In genomic region chr16:661184-661821, GRCh38 we compare ENCODE assay signal across 10 cellular contexts. TPM values are rescaled to one million over a fixed set of nuclear protein-coding genes. Genes with fewer than 3 reads are reported as not detected.
A peak's percentile ranks its signal among the peaks of the same experiment; 100 is the strongest.
DNase-seq lines count a peak whose midpoint lies in the region; ATAC-seq and TF ChIP-seq lines count a peak whose summit lies in the region.
"Had no signal": no experiment of that assay in that cellular context is flagged by ENCODE, and none has a peak within 500 bp of the region (broad histone marks: within the 10 kb centered on the region; RNA-seq: fewer than 3 reads in every experiment).

No MANE protein-coding gene starts in this region.

- no peak for TF ChIP-seq POLR2A in stomach (IDR thresholded peaks at IDR 0.05)

- H3K9me2 ChIP-seq in PC-9 (ENCODE audit: insufficient read depth) = no peaks in the 10 kb centered on the region

- H3K27me3 ChIP-seq in PC-9 (ENCODE audit: insufficient read depth, low read depth) = no peaks in the 10 kb centered on the region
- H3K27me3 ChIP-seq in left ventricle myocardium inferior (ENCODE audit: low read depth) = no peaks in the 10 kb centered on the region
- H3K27me3 ChIP-seq in stomach = no peaks in the 10 kb centered on the region
- H3K27me3 ChIP-seq: thyroid gland had no signal

- CTCF ChIA-PET in activated naive CD4-positive, alpha-beta T cell treated with anti-CD3 and anti-CD28 coated beads, Interleukin-2, amount 10 ng/mL, durations not matched to agents 7 days and 5 days (lab: Charles Lee) = no interaction called here
- CTCF ChIA-PET in PC-9 (lab: Charles Lee) = interaction anchor here (0.6 to 0.9 kb wide), 2 partner anchors 15 to 51 kb away, joined by 3 to 4 read pairs; partner anchors contain the start of gene RHBDL1
- CTCF ChIA-PET in activated CD8-positive, alpha-beta T cell treated with anti-CD3 and anti-CD28 coated beads, Interleukin-2, amount 10 ng/mL, durations not matched to agents 7 days and 5 days (lab: Charles Lee) = interaction anchor here (1.1 kb wide), 1 partner anchor 10 kb away, joined by 4 read pairs; no protein-coding TSS in a partner anchor

- H3K36me3 ChIP-seq in PC-9 (ENCODE audit: low read depth) = no peaks in the 10 kb centered on the region
- H3K36me3 ChIP-seq in left ventricle myocardium inferior = no peaks in the 10 kb centered on the region
- peaks cover 0 to 33% (median 27%) of the 10 kb centered on the region in 4 donors for H3K36me3 ChIP-seq in stomach
- H3K36me3 ChIP-seq: thyroid gland had no signal

- H3K4me3 ChIP-seq in PC-9 (no peak overlapping the region), left ventricle myocardium inferior (peak overlapping the region; percentile 52), stomach (peak overlapping the region in 3 of 4 donors; percentile 1 to 22 (median 18))
- H3K4me3 ChIP-seq: thyroid gland had no signal

- peaks cover 7% of the 10 kb centered on the region for H3F3A ChIP-seq in PC-9 (ENCODE audit: insufficient read depth, low read depth)

- H3K4me2 ChIP-seq in PC-9 = peak overlapping the region; percentile 33; the same call in 1 of the 2 replicates

- 48 to 72% (median 53%) methylated on average over 14 to 35 of the region's 35 CpGs for WGBS in stomach, 5 donors

- H3K36me3 Mint-ChIP-seq in activated naive CD4-positive, alpha-beta T cell treated with anti-CD3 and anti-CD28 coated beads, Interleukin-2, amount 10 ng/mL, durations not matched to agents 7 days and 5 days = no peaks in the 10 kb centered on the region
- H3K36me3 Mint-ChIP-seq in activated CD8-positive, alpha-beta T cell treated with anti-CD3 and anti-CD28 coated beads, Interleukin-2, amount 10 ng/mL, durations not matched to agents 7 days and 5 days (ENCODE audit: low read depth) = peaks cover 8% of the 10 kb centered on the region

- peaks cover 7% of the 10 kb centered on the region; the same call in 1 of the 2 replicates for H3K4me1 ChIP-seq in PC-9 (replicated peaks; ENCODE audit: insufficient read depth)
- H3K4me1 ChIP-seq in left ventricle myocardium inferior = peaks cover 16% of the 10 kb centered on the region
- peaks cover 14 to 26% (median 19%) of the 10 kb centered on the region in 4 donors for H3K4me1 ChIP-seq in stomach

- H3K27me3 Mint-ChIP-seq in activated naive CD4-positive, alpha-beta T cell treated with anti-CD3 and anti-CD28 coated beads, Interleukin-2, amount 10 ng/mL, durations not matched to agents 7 days and 5 days = no peaks in the 10 kb centered on the region
- H3K27me3 Mint-ChIP-seq in activated CD8-positive, alpha-beta T cell treated with anti-CD3 and anti-CD28 coated beads, Interleukin-2, amount 10 ng/mL, durations not matched to agents 7 days and 5 days (ENCODE audit: low read depth) = no peaks in the 10 kb centered on the region
- H3K27me3 Mint-ChIP-seq: activated CD4-positive, alpha-beta memory T cell treated with anti-CD3 and anti-CD28 coated beads for 36 hours had no signal

- POLR2A ChIA-PET in PC-9 (lab: Charles Lee; ENCODE audit: unreplicated experiment) = interaction anchor here (0.8 kb wide), 1 partner anchor 61 kb away, joined by 3 read pairs; no protein-coding TSS in a partner anchor
- POLR2A ChIA-PET in activated CD8-positive, alpha-beta T cell treated with anti-CD3 and anti-CD28 coated beads, Interleukin-2, amount 10 ng/mL, durations not matched to agents 7 days and 5 days (lab: Charles Lee) = interaction anchor here (0.6 to 1.3 kb wide), 3 partner anchors 10 to 12 kb away, joined by 3 read pairs; partner anchors contain the start of gene WDR90

- peak overlapping the region; percentile 11 for H3K27ac Mint-ChIP-seq in activated naive CD4-positive, alpha-beta T cell treated with anti-CD3 and anti-CD28 coated beads, Interleukin-2, amount 10 ng/mL, durations not matched to agents 7 days and 5 days
- H3K27ac Mint-ChIP-seq in activated CD8-positive, alpha-beta T cell treated with anti-CD3 and anti-CD28 coated beads, Interleukin-2, amount 10 ng/mL, durations not matched to agents 7 days and 5 days = no peak overlapping the region
- H3K27ac Mint-ChIP-seq: activated CD4-positive, alpha-beta memory T cell treated with anti-CD3 and anti-CD28 coated beads for 36 hours had no signal

- intact Hi-C loops in PC-9 (cut with micrococcal nuclease; ENCODE audit: unreplicated experiment) = no loop called here
- intact Hi-C loops in left ventricle myocardium inferior (cut with micrococcal nuclease) = no loop called here
- intact Hi-C loops in stomach (cut with DNase I; ENCODE audit: low total_unique reads) = no loop called here

- DNase-seq in activated naive CD4-positive, alpha-beta T cell treated with anti-CD3 and anti-CD28 coated beads, Interleukin-2, amount 10 ng/mL, durations not matched to agents 7 days and 5 days = no peak
- no peak for DNase-seq in activated naive CD4-positive, alpha-beta T cell treated with anti-CD3 and anti-CD28 coated beads, Interleukin-2, amount 50 U/mL, for 16 hours
- DNase-seq in PC-9 (no peak), left ventricle myocardium inferior (no peak), stomach (no peak), DMS153 treated with DMSO at 0.1 percent for 48 hours (lab: John Stamatoyannopoulos, UW; ENCODE audit: unreplicated experiment) (no peak)
- DNase-seq in activated CD8-positive, alpha-beta T cell treated with anti-CD3 and anti-CD28 coated beads, Interleukin-2, amount 10 ng/mL, durations not matched to agents 7 days and 5 days = no peak
- DNase-seq in stimulated activated CD4-positive, alpha-beta T cell treated with anti-CD3 and anti-CD28 coated beads, Interleukin-2, amount 100 ng/mL, for 24 hours = no peak

- peaks cover 5% of the 10 kb centered on the region for H3K4me1 Mint-ChIP-seq in activated naive CD4-positive, alpha-beta T cell treated with anti-CD3 and anti-CD28 coated beads, Interleukin-2, amount 10 ng/mL, durations not matched to agents 7 days and 5 days
- H3K4me1 Mint-ChIP-seq in activated CD8-positive, alpha-beta T cell treated with anti-CD3 and anti-CD28 coated beads, Interleukin-2, amount 10 ng/mL, durations not matched to agents 7 days and 5 days (ENCODE audit: low read depth) = peaks cover 5% of the 10 kb centered on the region

- H2AFZ ChIP-seq in PC-9 = no peak overlapping the region

- no peak for TF ChIP-seq EP300 in stomach (IDR thresholded peaks at IDR 0.05)

- 0 out of 2 replicates have a peak, but pooled peaks cover 4% of the 10 kb centered on the region for H4K20me1 ChIP-seq in PC-9 (ENCODE audit: insufficient read depth)

- H3K27ac ChIP-seq in PC-9 (no peak overlapping the region), left ventricle myocardium inferior (replicated peaks) (peak overlapping the region; percentile 77), stomach (peak overlapping the region; percentile 11 to 80 (median 73))

- no peaks in the 10 kb centered on the region for H3K9me3 Mint-ChIP-seq in activated naive CD4-positive, alpha-beta T cell treated with anti-CD3 and anti-CD28 coated beads, Interleukin-2, amount 10 ng/mL, durations not matched to agents 7 days and 5 days
- no peaks in the 10 kb centered on the region for H3K9me3 Mint-ChIP-seq in activated CD8-positive, alpha-beta T cell treated with anti-CD3 and anti-CD28 coated beads, Interleukin-2, amount 10 ng/mL, durations not matched to agents 7 days and 5 days (ENCODE audit: insufficient read depth)
- H3K9me3 Mint-ChIP-seq: activated CD4-positive, alpha-beta memory T cell treated with anti-CD3 and anti-CD28 coated beads for 36 hours had no signal

- no peak for ATAC-seq in activated CD8-positive, alpha-beta T cell treated with anti-CD3 and anti-CD28 coated beads, Interleukin-2, amount 10 ng/mL, durations not matched to agents 7 days and 5 days

- no TSS peak for BruUV-seq in PC-9 (replicated peaks; lab: Mats Ljungman, UMichigan)

- no peak overlapping the region for H3K4me3 Mint-ChIP-seq in activated naive CD4-positive, alpha-beta T cell treated with anti-CD3 and anti-CD28 coated beads, Interleukin-2, amount 10 ng/mL, durations not matched to agents 7 days and 5 days
- H3K4me3 Mint-ChIP-seq in activated CD8-positive, alpha-beta T cell treated with anti-CD3 and anti-CD28 coated beads, Interleukin-2, amount 10 ng/mL, durations not matched to agents 7 days and 5 days = no peak overlapping the region
- H3K4me3 Mint-ChIP-seq: activated CD4-positive, alpha-beta memory T cell treated with anti-CD3 and anti-CD28 coated beads for 36 hours had no signal

- H3K79me2 ChIP-seq in PC-9 (ENCODE audit: low read depth) = no peaks in the 10 kb centered on the region

- TF ChIP-seq CTCF in PC-9 (conservative IDR thresholded peaks at IDR 0.05) (no peak; the same call in 1 of the 2 replicates), left ventricle myocardium inferior (IDR thresholded peaks at IDR 0.05; ENCODE audit: borderline replicate concordance) (no peak), stomach (IDR thresholded peaks at IDR 0.05) (peak in 2 of 7 experiments; percentile 2 to 21)

- H3K9me3 ChIP-seq in PC-9 (ENCODE audit: insufficient read depth, low read depth) = no peaks in the 10 kb centered on the region
- no peaks in the 10 kb centered on the region for H3K9me3 ChIP-seq in left ventricle myocardium inferior (replicated peaks)
- H3K9me3 ChIP-seq in stomach = no peaks in the 10 kb centered on the region
- H3K9me3 ChIP-seq: thyroid gland had no signal

RNA-seq across cellular contexts. Expression of gene RHOT2, which starts 6.6 kb away (rescaled TPM):
- total RNA-seq in PC-9 (2021) (143 and 173 TPM in 2 replicates), left ventricle myocardium inferior (90.3 TPM), stomach (100 to 1,000 TPM in 3 of 5 donors, 10 to 100 TPM in 2; 41.5 to 574 (median 171) TPM)
- 100 to 1,000 TPM in 1 of 3 donors, 10 to 100 TPM in 2; 68.1 to 151 (median 68.8) TPM for polyA plus RNA-seq in stomach
- total RNA-seq in activated CD8-positive, alpha-beta T cell treated with anti-CD3 and anti-CD28 coated beads, Interleukin-2, amount 10 ng/mL, durations not matched to agents 7 days and 5 days = 100 to 1,000 TPM; 135 to 139 TPM

RNA-seq across cellular contexts. Expression of gene WDR90, which starts 12.1 kb away (rescaled TPM):
- total RNA-seq in PC-9 (2021) (118 and 126 TPM in 2 replicates), left ventricle myocardium inferior (9.2 TPM), stomach (100 to 1,000 TPM in 2 of 5 donors, 10 to 100 TPM in 3; 27.2 to 114 (median 30.9) TPM)
- polyA plus RNA-seq in stomach = 10 to 100 TPM; 19.9 to 33.6 (median 22.0) TPM
- 100 to 1,000 TPM in 1 of 2 experiments, 10 to 100 TPM in 1; 96.8 to 106 TPM for total RNA-seq in activated CD8-positive, alpha-beta T cell treated with anti-CD3 and anti-CD28 coated beads, Interleukin-2, amount 10 ng/mL, durations not matched to agents 7 days and 5 days

RNA-seq across cellular contexts. Expression of gene RHBDL1, which starts 14.2 kb away (rescaled TPM):
- total RNA-seq in PC-9 (2021) (18.1 and 19.9 TPM in 2 replicates), left ventricle myocardium inferior (2.3 TPM), stomach (10 to 100 TPM in 1 of 5 donors, 1 to 10 TPM in 2, not detected in 2; 1.3 to 48.7 (median 6.7) TPM)
- 1 to 10 TPM in 2 of 3 donors, not detected in 1; 2.1 to 3.3 TPM for polyA plus RNA-seq in stomach
- 1 to 10 TPM; 1.4 to 1.9 TPM for total RNA-seq in activated CD8-positive, alpha-beta T cell treated with anti-CD3 and anti-CD28 coated beads, Interleukin-2, amount 10 ng/mL, durations not matched to agents 7 days and 5 days

RNA-seq across cellular contexts. Expression of gene STUB1, which starts 18.9 kb away (rescaled TPM):
- total RNA-seq in PC-9 (2021) (174 and 211 TPM in 2 replicates), left ventricle myocardium inferior (113 TPM), stomach (100 to 1,000 TPM in 3 of 5 donors, 10 to 100 TPM in 2; 43.5 to 307 (median 206) TPM)
- 100 to 1,000 TPM; 123 to 183 (median 128) TPM for polyA plus RNA-seq in stomach
- 10 to 100 TPM; 80.4 to 86.4 TPM for total RNA-seq in activated CD8-positive, alpha-beta T cell treated with anti-CD3 and anti-CD28 coated beads, Interleukin-2, amount 10 ng/mL, durations not matched to agents 7 days and 5 days

RNA-seq across cellular contexts. Expression of gene MCRIP2, which starts 19.7 kb away (rescaled TPM):
- 64.2 and 69.6 TPM in 2 replicates for total RNA-seq in PC-9 (2021)
- 181 TPM for total RNA-seq in left ventricle myocardium inferior
- 100 to 1,000 TPM in 1 of 5 donors, 10 to 100 TPM in 4; 14.0 to 440 (median 67.7) TPM for total RNA-seq in stomach
- polyA plus RNA-seq in stomach = 100 to 1,000 TPM in 2 of 3 donors, 10 to 100 TPM in 1; 83.2 to 109 (median 107) TPM
- 10 to 100 TPM; 40.6 to 40.9 TPM for total RNA-seq in activated CD8-positive, alpha-beta T cell treated with anti-CD3 and anti-CD28 coated beads, Interleukin-2, amount 10 ng/mL, durations not matched to agents 7 days and 5 days
